Comparison of ENCODE assay signal across 19 cellular contexts in the genomic region with DNA sequence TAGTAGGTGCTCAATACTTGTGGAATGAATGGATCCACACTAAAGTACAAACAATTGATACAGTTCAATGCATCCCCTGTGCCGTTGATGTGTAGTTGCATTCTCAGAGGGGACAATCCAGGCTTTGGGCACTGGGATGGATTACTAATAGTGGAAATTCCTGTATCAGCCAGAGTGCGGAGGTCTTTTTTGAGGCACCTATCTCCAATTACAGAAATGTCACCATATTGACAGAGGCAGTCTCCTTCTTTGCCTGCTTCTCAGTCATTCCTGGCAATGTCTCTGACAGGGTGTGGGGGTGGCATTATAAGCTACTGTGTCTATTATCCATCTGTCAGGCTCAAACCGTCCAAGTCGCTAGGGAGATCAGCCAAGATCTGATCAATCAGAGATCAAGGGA. TPM values are rescaled to one million over a fixed set of nuclear protein-coding genes. Genes with fewer than 3 reads are reported as not detected.
A peak's percentile ranks its signal among the peaks of the same experiment; 100 is the strongest.
DNase-seq lines count a peak whose midpoint lies in the region; FAIRE-seq and TF ChIP-seq lines count a peak whose summit lies in the region.
"Had no signal": no experiment of that assay in that cellular context is flagged by ENCODE, and none has a peak within 500 bp of the region (broad histone marks: within the 10 kb centered on the region; RNA-seq: fewer than 3 reads in every experiment).

No MANE protein-coding gene starts in this region.

- in situ Hi-C loops in mammary epithelial cell (cut with MboI; ENCODE audit: low sequenced_read_pairs in 2 of 2): loop anchor here (5.0 kb wide), 1 partner anchor 37 kb away; no protein-coding TSS in a partner anchor

- H2AK5ac ChIP-seq in trophoblast cell (ENCODE audit: low read length): no peak overlapping the region

- DNase-seq in DMS 273 (lab: John Stamatoyannopoulos, UW; ENCODE audit: unreplicated experiment) (peak; percentile 34), DMS 273 treated with DMSO at 0.1 percent for 48 hours (lab: John Stamatoyannopoulos, UW) (no peak), RCC 7860 (ENCODE audit: low spot score) (peak; percentile 24), mammary epithelial cell (peak; percentile 66), trophoblast cell (no peak), activated gamma-delta T cell (lab: John Stamatoyannopoulos, UW) (no peak), lower leg skin (ENCODE audit: low spot score in 2 of 2) (no peak), mesenteric fat pad (ENCODE audit: low spot score) (no peak)
- DNase-seq: BE2C; CD8-positive, alpha-beta memory T cell; DMS153; HFFc6; KG1; NCI-H1048; NCI-H2081 treated with DMSO at 0.1 percent for 48 hours; NCI-H526 had no signal

- no peak overlapping the region for H3K14ac ChIP-seq in trophoblast cell (ENCODE audit: low read length)

- no peak overlapping the region for H3K4me3 ChIP-seq in mammary epithelial cell (replicated peaks in 1 of 3; ENCODE audit: insufficient read depth in 1 of 3, low read depth in 2 of 3, low read length in 3 of 3)
- no peak overlapping the region for H3K4me3 ChIP-seq in trophoblast cell (ENCODE audit: low read depth, low read length)
- H3K4me3 ChIP-seq in lower leg skin (ENCODE audit: low read depth, poor library complexity, severe bottlenecking): no peak overlapping the region

- peaks cover 57% of the 10 kb centered on the region for H3K79me2 ChIP-seq in mammary epithelial cell (ENCODE audit: insufficient read depth, low read length)
- no peaks in the 10 kb centered on the region for H3K79me2 ChIP-seq in trophoblast cell (ENCODE audit: control insufficient read depth, insufficient read depth, low read length, poor library complexity)

- H3K4me2 ChIP-seq in mammary epithelial cell (ENCODE audit: insufficient read depth, low read depth, low read length) (peak overlapping the region; percentile 76), trophoblast cell (ENCODE audit: low read length) (no peak overlapping the region)

- H3K18ac ChIP-seq in trophoblast cell (ENCODE audit: low read length): no peak overlapping the region

- H3K4me1 ChIP-seq in mammary epithelial cell (ENCODE audit: insufficient read depth, low read length): peaks cover 68% of the 10 kb centered on the region
- H3K4me1 ChIP-seq in trophoblast cell (ENCODE audit: control insufficient read depth in 1 of 2, insufficient read depth in 2 of 2, low read length in 2 of 2): peaks cover 17 to 25% of the 10 kb centered on the region in 2 experiments
- H3K4me1 ChIP-seq: BE2C had no signal

- dilution Hi-C loops in mammary epithelial cell (cut with HindIII; ENCODE audit: low sequenced_read_pairs): no loop called here

- H2BK120ac ChIP-seq in trophoblast cell (ENCODE audit: insufficient read depth, low read length, poor library complexity): no peak overlapping the region

- no peak for FAIRE-seq in RCC 7860 (lab: Jason Lieb, UNC)

- H2BK5ac ChIP-seq in trophoblast cell (ENCODE audit: low read depth, low read length, poor library complexity): no peak overlapping the region

- H3K9me3 ChIP-seq in mammary epithelial cell (replicated peaks; ENCODE audit: insufficient read depth, low read length) (no peaks in the 10 kb centered on the region), trophoblast cell (ENCODE audit: insufficient read depth, low read depth, low read length) (no peaks in the 10 kb centered on the region)
- H3K9me3 ChIP-seq: BE2C had no signal

- TF ChIP-seq CTCF in mammary epithelial cell (conservative IDR thresholded peaks at IDR 0.05 in 1 of 2, IDR thresholded peaks at IDR 0.05 in 1 of 2; ENCODE audit: extremely low read depth in 1 of 2, insufficient read depth in 1 of 2, low read depth in 1 of 2, low read length in 2 of 2) (no peak), lower leg skin (IDR thresholded peaks at IDR 0.05) (no peak)

- CTCF ChIA-PET in mammary epithelial cell (lab: Charles Lee; ENCODE audit: low non-redundant PET): no interaction called here

- H2AFZ ChIP-seq in mammary epithelial cell (ENCODE audit: low read depth, low read length) (no peak overlapping the region), trophoblast cell (ENCODE audit: insufficient read depth, low read length, poor library complexity) (no peak overlapping the region)

- intact Hi-C loops in mammary epithelial cell (cut with micrococcal nuclease) (loop anchor here (10.0 kb wide), 1 partner anchor 271 kb away; no protein-coding TSS in a partner anchor), lower leg skin (cut with DNase I; ENCODE audit: low total_unique reads) (no loop called here)

- H4K91ac ChIP-seq in trophoblast cell (ENCODE audit: low read depth, low read length): no peak overlapping the region

- H3K4ac ChIP-seq in trophoblast cell (ENCODE audit: low read depth, low read length): no peak overlapping the region

- H3K27ac ChIP-seq in mammary epithelial cell (ENCODE audit: insufficient read depth, low read depth, low read length) (peak overlapping the region; percentile 100), trophoblast cell (ENCODE audit: low read depth, low read length) (no peak overlapping the region)
- H3K27ac ChIP-seq: 22Rv1 had no signal

- no peak overlapping the region for H4K12ac ChIP-seq in trophoblast cell (ENCODE audit: low read depth, low read length)

- no TSS peak for BruUV-seq in mammary epithelial cell (replicated peaks; lab: Mats Ljungman, UMichigan)

- no peak overlapping the region for H4K8ac ChIP-seq in trophoblast cell (ENCODE audit: low read depth, low read length)

- H3K9ac ChIP-seq in mammary epithelial cell (ENCODE audit: insufficient read depth, low read length) (peak overlapping the region; percentile 100), trophoblast cell (ENCODE audit: low read length) (no peak overlapping the region)

- peaks cover 6% of the 10 kb centered on the region for H3K79me1 ChIP-seq in trophoblast cell (ENCODE audit: low read length)

- 19% methylated on average over 4 of the region's 4 CpGs for WGBS in mammary epithelial cell (ENCODE audit: low coverage, missing lambda C conversion rate)
- whole genome bisulfite sequencing in trophoblast cell (ENCODE audit: extremely low coverage, insufficient coverage, insufficient read length): no CpG with 5 or more reads among the region's 4 CpGs
- 67 to 69% methylated on average over 4 of the region's 4 CpGs for WGBS in lower leg skin, 2 donors

- H3K27me3 ChIP-seq in mammary epithelial cell (ENCODE audit: insufficient read depth, low read length): no peaks in the 10 kb centered on the region
- H3K27me3 ChIP-seq in trophoblast cell (ENCODE audit: insufficient read depth, low read length): no peaks in the 10 kb centered on the region
- H3K27me3 ChIP-seq: BE2C had no signal

- H3K23ac ChIP-seq in trophoblast cell (ENCODE audit: low read length): no peak overlapping the region

- no peak for TF ChIP-seq POLR2A in lower leg skin (IDR thresholded peaks at IDR 0.05)

- peak overlapping the region; percentile 11 for H2BK12ac ChIP-seq in trophoblast cell (ENCODE audit: low read length)

- H3K36me3 ChIP-seq in mammary epithelial cell (ENCODE audit: insufficient read depth, low read length) (peaks cover 4% of the 10 kb centered on the region), trophoblast cell (ENCODE audit: control insufficient read depth in 1 of 2, insufficient read depth in 2 of 2, low read length in 2 of 2) (no peaks in the 10 kb centered on the region)
- H3K36me3 ChIP-seq: BE2C had no signal

- H4K20me1 ChIP-seq in mammary epithelial cell (ENCODE audit: insufficient read depth, low read length): no peaks in the 10 kb centered on the region

RNA-seq across cellular contexts. Expression of a gene that starts 3.2 kb away (rescaled TPM):
- total RNA-seq in mammary epithelial cell (1,000 to 10,000 TPM in 1 of 2 donors, 100 to 1,000 TPM in 1; 920 to 2,749 TPM), lower leg skin (100 to 1,000 TPM in 3 of 4 donors, 10 to 100 TPM in 1; 70.0 to 181 (median 123) TPM), mesenteric fat pad (35.6 TPM)
- polyA plus RNA-seq in mammary epithelial cell: 1,283 TPM
- 1,625 TPM for polyA minus RNA-seq in mammary epithelial cell
- polyA plus RNA-seq in trophoblast cell (2013): 3.6 and 4.0 TPM in 2 replicates

RNA-seq across cellular contexts. Expression of a gene that starts 19.8 kb away (rescaled TPM):
- 10 to 100 TPM in 1 of 2 donors, 1 to 10 TPM in 1; 8.2 to 35.9 TPM for total RNA-seq in mammary epithelial cell
- 20.8 TPM for polyA plus RNA-seq in mammary epithelial cell
- polyA minus RNA-seq in mammary epithelial cell: not detected
- polyA plus RNA-seq in trophoblast cell (2013): 0.96 and 1.1 TPM in 2 replicates
- total RNA-seq in lower leg skin: 10 to 100 TPM in 3 of 4 donors, 1 to 10 TPM in 1; 4.9 to 68.7 (median 30.5) TPM
- total RNA-seq in mesenteric fat pad: 2,798 TPM
- polyA plus RNA-seq: CD8-positive, alpha-beta memory T cell had no signal

RNA-seq across cellular contexts. Expression of a gene that starts 49.2 kb away (rescaled TPM):
- total RNA-seq in mammary epithelial cell (not detected), lower leg skin (100 to 1,000 TPM in 1 of 4 donors, 10 to 100 TPM in 3; 37.1 to 166 (median 55.9) TPM), mesenteric fat pad (83.7 TPM)
- 0.65 TPM for polyA plus RNA-seq in mammary epithelial cell
- polyA minus RNA-seq in mammary epithelial cell: not detected
- polyA plus RNA-seq in trophoblast cell (2013): 0.12 TPM in 1 of 2 replicates, not detected in the other
- total RNA-seq: H4, HFFc6, SK-MEL-5 had no signal

Comparison
In these comparisons a context has a peak if more than half of its experiments do, and no peak if none do; other contexts are left out.
1. DNase-seq: peak in DMS 273 (single experiment), RCC 7860 (single experiment) and mammary epithelial cell (single experiment); none in DMS 273 treated with DMSO at 0.1 percent for 48 hours (single experiment), trophoblast cell (0 of 2), activated gamma-delta T cell (single experiment), lower leg skin (0 of 2) and mesenteric fat pad (single experiment).
2. RNA of a gene that starts 3.2 kb away (total RNA-seq): 920 to 2,749 TPM in mammary epithelial cell; 70.0 to 181 TPM in lower leg skin and 35.6 TPM in mesenteric fat pad (single experiment); every median in the first group is over 4 times any median in the second.
3. RNA of a gene that starts 19.8 kb away (total RNA-seq): 2,798 TPM in mesenteric fat pad (single experiment); 8.2 to 35.9 TPM in mammary epithelial cell and 4.9 to 68.7 TPM in lower leg skin; every median in the first group is over 10 times any median in the second.
4. RNA of a gene that starts 49.2 kb away (total RNA-seq): 83.7 TPM in mesenteric fat pad (single experiment) and 37.1 to 166 TPM in lower leg skin; not detected in mammary epithelial cell; every median in the first group is over 10 times any median in the second.